Comparison of ENCODE assay signal across 8 cellular contexts in genomic region chr17:31113368-31113767, GRCh38. TPM values are rescaled to one million over a fixed set of nuclear protein-coding genes. Genes with fewer than 3 reads are reported as not detected.
DNase-seq lines count a peak whose midpoint lies in the region; TF ChIP-seq lines count a peak whose summit lies in the region.
"Not testable (repeated sequence)": the region's sequence is repeated elsewhere in the genome, so short reads cannot be mapped to it uniquely, and the experiment has no call there.

No MANE protein-coding gene starts in this region.

- not testable (repeated sequence) for TF ChIP-seq CTCF in endodermal cell (conservative IDR thresholded peaks at IDR 0.05)

- H3K4me3 Mint-ChIP-seq in endodermal cell, result not testable (repeated sequence)

- WGBS in endodermal cell (ENCODE audit: insufficient coverage in 1 of 2, insufficient read length in 1 of 2), 2 experiments, result 88 to 89% methylated on average over 7 of the region's 7 CpGs

- not testable (repeated sequence) for H3K27me3 Mint-ChIP-seq in endodermal cell (ENCODE audit: insufficient read depth)

- not testable (repeated sequence) for H3K9me3 Mint-ChIP-seq in endodermal cell

- not testable (repeated sequence) for H3K27me3 ChIP-seq in endodermal cell (ENCODE audit: control insufficient read depth, insufficient read depth, low read length, poor library complexity, severe bottlenecking)

- peaks cover 19% of the 10 kb centered on the region for H3K4me1 Mint-ChIP-seq in endodermal cell

- not testable (repeated sequence) for H3K27ac ChIP-seq in endodermal cell (ENCODE audit: low read depth, low read length)

- peak overlapping the region; percentile 11 for H3K27ac Mint-ChIP-seq in endodermal cell

- not testable (repeated sequence) for H3K36me3 ChIP-seq in endodermal cell (ENCODE audit: control insufficient read depth, insufficient read depth, low read length)

- not testable (repeated sequence) for H3K36me3 Mint-ChIP-seq in endodermal cell (ENCODE audit: low read depth)

- not testable (repeated sequence) for H3K4me3 ChIP-seq in endodermal cell (ENCODE audit: low read length); skeletal muscle cell (ENCODE audit: low read depth, low read length)

- H3K4me1 ChIP-seq in endodermal cell (ENCODE audit: control insufficient read depth, insufficient read depth, low read length), result not testable (repeated sequence)

- H3K9ac ChIP-seq in endodermal cell (ENCODE audit: extremely low read depth, low read length, poor library complexity, severe bottlenecking), result not testable (repeated sequence)

- H3K9me3 ChIP-seq in endodermal cell (ENCODE audit: control insufficient read depth, low read length), result not testable (repeated sequence)

- DNase-seq in A172 (ENCODE audit: low spot score) (peak; percentile 56), GF-D8 (lab: John Stamatoyannopoulos, UW) (peak; percentile 3), HK-2 (ENCODE audit: unreplicated experiment) (peak; percentile 74), MV-4-11 (lab: John Stamatoyannopoulos, UW) (peak; percentile 61), SKM-1 (lab: John Stamatoyannopoulos, UW; ENCODE audit: unreplicated experiment) (peak; percentile 13), islet precursor cell (peak; percentile 91), skeletal muscle cell (ENCODE audit: low read depth) (peak; percentile 25)
- not testable (repeated sequence) for DNase-seq in endodermal cell

RNA-seq across cellular contexts. Expression of gene NF1, which starts 18.6 kb away (rescaled TPM):
- 28.4 and 32.7 TPM in 2 replicates for total RNA-seq in A172 (2014; rRNA removed; shearing (Covaris generic))
- 10 to 100 TPM; 61.9 to 69.3 TPM for total RNA-seq in endodermal cell
- polyA plus RNA-seq in endodermal cell (2013, experiment 1 of 2), result 35.2 TPM
- polyA plus RNA-seq in endodermal cell (2013, experiment 2 of 2), result 34.2 TPM
